ENCODE assay signal across 10 cellular contexts in the genomic region with DNA sequence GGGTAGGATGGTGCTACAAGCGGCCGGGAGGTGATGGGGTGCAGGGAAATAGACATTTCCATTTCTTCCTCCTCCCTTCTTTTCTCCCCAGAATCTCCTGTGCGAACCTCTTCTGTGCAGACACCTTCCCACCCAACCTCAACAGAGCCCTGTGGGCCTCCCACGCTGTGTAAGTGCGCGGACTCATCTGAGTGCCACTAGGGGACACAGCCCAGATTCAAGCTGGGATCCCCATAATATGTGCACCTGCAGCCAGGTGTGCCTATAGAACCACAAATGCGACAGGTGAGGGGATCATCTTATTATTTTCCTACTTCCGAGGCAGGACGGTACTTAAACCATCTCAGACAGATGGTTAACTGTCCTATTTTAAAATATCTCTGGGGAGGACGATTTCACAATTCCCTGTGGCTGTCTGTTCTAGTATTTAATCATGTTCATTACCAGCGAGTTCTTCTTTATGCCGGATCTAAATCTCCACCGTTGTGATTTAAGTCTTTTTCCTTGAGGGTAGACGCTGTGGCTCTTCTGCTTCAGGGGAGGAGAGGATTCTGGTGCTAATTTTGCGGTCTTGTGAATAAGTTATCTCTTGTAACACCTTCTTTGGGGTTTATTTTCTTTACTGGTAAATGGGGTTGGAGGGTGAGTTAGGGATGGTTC. TPM values are rescaled to one million over a fixed set of nuclear protein-coding genes. Genes with fewer than 3 reads are reported as not detected.
DNase-seq lines count a peak whose midpoint lies in the region; ATAC-seq and TF ChIP-seq lines count a peak whose summit lies in the region.
"Had no signal": no experiment of that assay in that cellular context is flagged by ENCODE, and none has a peak within 500 bp of the region (broad histone marks: within the 10 kb centered on the region; RNA-seq: fewer than 3 reads in every experiment).

No MANE protein-coding gene starts in this region.

- H3K4me1 ChIP-seq in iPS-20b (ENCODE audit: insufficient read depth, low read length) (0 out of 2 replicates have a peak, but pooled peaks cover 4% of the 10 kb centered on the region), subcutaneous abdominal adipose tissue (ENCODE audit: control insufficient read depth in 5 of 5, insufficient read depth in 5 of 5, low read length in 5 of 5) (peaks cover 2 to 19% (median 16%) of the 10 kb centered on the region in 5 donors), foreskin keratinocyte (no peaks in the 10 kb centered on the region)

- CTCF ChIA-PET in activated CD4-positive, alpha-beta memory T cell treated with anti-CD3 and anti-CD28 coated beads for 36 hours (lab: Charles Lee) = interaction anchor here (0.6 to 2.1 kb wide), 8 partner anchors 17 to 400 kb away, joined by 3 to 9 read pairs (median 4); a partner anchor contains a TSS

- TF ChIP-seq CTCF in foreskin keratinocyte (conservative IDR thresholded peaks at IDR 0.05) = no peak

- no peak for ATAC-seq in foreskin keratinocyte

- H3K27me3 ChIP-seq in iPS-20b (ENCODE audit: insufficient read depth, low read length) (peaks cover 60% of the 10 kb centered on the region), subcutaneous abdominal adipose tissue (ENCODE audit: control insufficient read depth in 5 of 5, insufficient read depth in 4 of 5, low read length in 5 of 5) (no peaks in the 10 kb centered on the region), foreskin keratinocyte (peaks cover 59% of the 10 kb centered on the region)

- H3K9ac ChIP-seq in iPS-20b (ENCODE audit: low read depth, low read length) = no peak overlapping the region
- peak overlapping the region in 2 of 5 donors; percentile 19 to 67 for H3K9ac ChIP-seq in subcutaneous abdominal adipose tissue (ENCODE audit: low read length in 5 of 5)

- intact Hi-C loops in activated CD4-positive, alpha-beta memory T cell treated with anti-CD3 and anti-CD28 coated beads for 36 hours (cut with micrococcal nuclease) = loop anchor here (1.0 to 2.0 kb wide), 3 partner anchors 31 to 239 kb away; a partner anchor contains a TSS

- no peaks in the 10 kb centered on the region for H3K9me3 Mint-ChIP-seq in T-helper 1 cell treated with Interleukin-12 subunit alpha and Interleukin-12 subunit beta and Interleukin-4 antibody, amounts not matched to agents 30 μg/mL and 1 μg/mL, for 36 hours
- no peaks in the 10 kb centered on the region for H3K9me3 Mint-ChIP-seq in activated CD4-positive, alpha-beta memory T cell treated with anti-CD3 and anti-CD28 coated beads for 36 hours

- no peak for DNase-seq in T-helper 1 cell
- DNase-seq in activated CD4-positive, alpha-beta memory T cell treated with anti-CD3 and anti-CD28 coated beads for 36 hours = no peak
- no peak for DNase-seq in NCI-H2227 treated with DMSO at 0.1 percent for 48 hours (lab: John Stamatoyannopoulos, UW)
- DNase-seq in cerebellar cortex (ENCODE audit: low spot score) = no peak
- DNase-seq in foreskin keratinocyte = no peak

- POLR2A ChIA-PET in activated CD4-positive, alpha-beta memory T cell treated with anti-CD3 and anti-CD28 coated beads for 36 hours (lab: Charles Lee) = no interaction called here

- H3K4me3 Mint-ChIP-seq in T-helper 1 cell treated with Interleukin-12 subunit alpha and Interleukin-12 subunit beta and Interleukin-4 antibody, amounts not matched to agents 30 μg/mL and 1 μg/mL, for 36 hours = peak overlapping the region; percentile 53
- peak overlapping the region; percentile 62 for H3K4me3 Mint-ChIP-seq in activated CD4-positive, alpha-beta memory T cell treated with anti-CD3 and anti-CD28 coated beads for 36 hours

- peak overlapping the region; percentile 65 for H3K4me3 ChIP-seq in iPS-20b (ENCODE audit: low read length)
- H3K4me3 ChIP-seq in subcutaneous abdominal adipose tissue (ENCODE audit: low read depth in 1 of 5, low read length in 5 of 5) = peak overlapping the region; percentile 55 to 62 (median 60)
- H3K4me3 ChIP-seq: cardiac muscle cell had no signal

- peaks cover 1% of the 10 kb centered on the region for H3K36me3 Mint-ChIP-seq in T-helper 1 cell treated with Interleukin-12 subunit alpha and Interleukin-12 subunit beta and Interleukin-4 antibody, amounts not matched to agents 30 μg/mL and 1 μg/mL, for 36 hours (ENCODE audit: low read depth)
- H3K36me3 Mint-ChIP-seq in activated CD4-positive, alpha-beta memory T cell treated with anti-CD3 and anti-CD28 coated beads for 36 hours = no peaks in the 10 kb centered on the region

- no peaks in the 10 kb centered on the region for H3K9me3 ChIP-seq in iPS-20b (ENCODE audit: insufficient read depth, low read depth, low read length)
- no peaks in the 10 kb centered on the region for H3K9me3 ChIP-seq in subcutaneous abdominal adipose tissue (ENCODE audit: control insufficient read depth in 5 of 5, low read length in 5 of 5)

- H3K27ac ChIP-seq in iPS-20b (ENCODE audit: low read length) = no peak overlapping the region
- H3K27ac ChIP-seq in subcutaneous abdominal adipose tissue (ENCODE audit: low read depth, low read length) = no peak overlapping the region
- no peak overlapping the region for H3K27ac ChIP-seq in foreskin keratinocyte
- H3K27ac ChIP-seq: C4-2B, cardiac muscle cell had no signal

- H3K36me3 ChIP-seq in iPS-20b (ENCODE audit: insufficient read depth, low read depth, low read length) (no peaks in the 10 kb centered on the region), subcutaneous abdominal adipose tissue (ENCODE audit: control insufficient read depth in 5 of 5, insufficient read depth in 5 of 5, low read length in 5 of 5) (no peaks in the 10 kb centered on the region)
- H3K36me3 ChIP-seq: cardiac muscle cell had no signal

- peak overlapping the region; percentile 11 for H3K27ac Mint-ChIP-seq in T-helper 1 cell treated with Interleukin-12 subunit alpha and Interleukin-12 subunit beta and Interleukin-4 antibody, amounts not matched to agents 30 μg/mL and 1 μg/mL, for 36 hours
- no peak overlapping the region for H3K27ac Mint-ChIP-seq in activated CD4-positive, alpha-beta memory T cell treated with anti-CD3 and anti-CD28 coated beads for 36 hours

- peaks cover 8% of the 10 kb centered on the region for H3K4me1 Mint-ChIP-seq in T-helper 1 cell treated with Interleukin-12 subunit alpha and Interleukin-12 subunit beta and Interleukin-4 antibody, amounts not matched to agents 30 μg/mL and 1 μg/mL, for 36 hours (ENCODE audit: low read depth)
- H3K4me1 Mint-ChIP-seq in activated CD4-positive, alpha-beta memory T cell treated with anti-CD3 and anti-CD28 coated beads for 36 hours (ENCODE audit: low read depth) = peaks cover 10% of the 10 kb centered on the region

- peaks cover 66% of the 10 kb centered on the region for H3K27me3 Mint-ChIP-seq in T-helper 1 cell treated with Interleukin-12 subunit alpha and Interleukin-12 subunit beta and Interleukin-4 antibody, amounts not matched to agents 30 μg/mL and 1 μg/mL, for 36 hours (ENCODE audit: low read depth)
- peaks cover 25% of the 10 kb centered on the region for H3K27me3 Mint-ChIP-seq in activated CD4-positive, alpha-beta memory T cell treated with anti-CD3 and anti-CD28 coated beads for 36 hours

RNA-seq across cellular contexts. Expression of a gene that starts 17.2 kb away (rescaled TPM):
- total RNA-seq in activated CD4-positive, alpha-beta memory T cell treated with anti-CD3 and anti-CD28 coated beads for 36 hours = under 1 TPM; 0.07 to 0.12 TPM
- total RNA-seq in foreskin keratinocyte = not detected in 2 replicates
- polyA plus RNA-seq in foreskin keratinocyte = not detected in 2 replicates

RNA-seq across cellular contexts. Expression of a gene that starts 31.3 kb away (rescaled TPM):
- total RNA-seq in activated CD4-positive, alpha-beta memory T cell treated with anti-CD3 and anti-CD28 coated beads for 36 hours = 10 to 100 TPM; 13.1 to 13.4 TPM
- total RNA-seq in foreskin keratinocyte = 7.4 and 7.9 TPM in 2 replicates
- polyA plus RNA-seq in foreskin keratinocyte = 6.6 and 6.8 TPM in 2 replicates
